In the genomic region with DNA sequence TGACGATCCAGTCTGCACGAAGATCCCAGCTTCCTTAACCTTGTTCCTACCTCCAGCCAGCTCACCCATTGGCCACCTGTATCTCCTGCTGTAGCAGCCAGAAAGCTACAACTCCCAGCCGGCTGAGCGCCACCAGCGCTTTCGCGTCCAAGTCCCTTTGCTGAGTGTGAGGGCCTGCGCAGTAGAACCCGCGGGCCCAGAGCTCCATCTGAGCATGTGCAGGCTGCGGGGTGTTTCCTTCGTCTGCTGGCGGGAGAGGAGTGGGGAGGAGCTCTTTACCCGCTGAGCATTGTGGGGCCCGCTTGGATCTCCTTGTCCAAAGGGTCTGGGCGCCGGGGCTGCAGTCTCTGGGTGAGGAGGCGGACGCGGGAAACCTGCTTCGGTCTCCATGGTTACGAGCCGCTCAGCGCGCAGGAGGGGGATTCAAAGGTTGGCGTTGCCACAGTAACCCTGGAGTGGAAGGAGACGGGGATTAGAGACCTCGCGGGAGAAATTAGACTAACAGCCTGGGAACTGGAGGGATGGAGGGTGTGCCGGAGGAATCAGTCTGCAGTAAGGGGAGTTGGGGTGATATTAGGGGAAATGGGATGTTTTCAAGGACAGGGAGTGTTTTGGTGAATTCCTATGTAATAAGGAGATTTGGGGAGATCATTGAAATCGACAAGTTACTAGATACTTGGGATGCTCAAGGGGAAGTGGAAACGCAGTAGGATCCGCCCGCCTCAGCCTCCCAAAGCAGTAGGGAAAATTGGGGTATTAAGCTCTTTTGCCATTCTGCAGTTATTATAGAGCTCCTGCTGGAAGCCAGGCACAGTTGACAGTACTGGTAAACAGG, we compare ENCODE assay signal across 8 cellular contexts. TPM values are rescaled to one million over a fixed set of nuclear protein-coding genes. Genes with fewer than 3 reads are reported as not detected.
DNase-seq lines count a peak whose midpoint lies in the region; ATAC-seq and TF ChIP-seq lines count a peak whose summit lies in the region.

No MANE protein-coding gene starts in this region.

- no peaks in the 10 kb centered on the region for H3K9me3 ChIP-seq in ovary
- no peaks in the 10 kb centered on the region for H3K9me3 ChIP-seq in thyroid gland

- 0 to 1% (median 0%) methylated on average over 34 of the region's 34 CpGs for WGBS in ovary, 3 donors
- 0 to 1% methylated on average over 25 to 34 of the region's 34 CpGs for WGBS in thyroid gland, 2 donors

- DNase-seq in GM10248 (ENCODE audit: extremely low spot score) = peak; percentile 96
- peak; percentile 99 for DNase-seq in NCI-H1105 (lab: John Stamatoyannopoulos, UW)
- DNase-seq in activated naive CD8-positive, alpha-beta T cell treated with anti-CD3 and anti-CD28 coated beads, Interleukin-2, amount 10 ng/mL, durations not matched to agents 7 days and 5 days = peak; percentile 86
- DNase-seq in Right ventricle myocardium superior = peak; percentile 96
- peak; percentile 87 to 93 (median 90) for DNase-seq in ovary
- DNase-seq in thyroid gland = peak; percentile 95 to 96

- TF ChIP-seq POLR2A in ovary (IDR thresholded peaks at IDR 0.05) (no peak), thyroid gland (IDR thresholded peaks at IDR 0.05) (peak; percentile 31 to 90)

- H3K4me1 ChIP-seq in ovary (ENCODE audit: insufficient read depth) (peaks cover 3% of the 10 kb centered on the region), thyroid gland (peaks cover 5 to 21% of the 10 kb centered on the region in 2 donors)

- POLR2A ChIA-PET in GM10248 (lab: Yijun Ruan, JAX) = interaction anchor here (0.8 to 1.7 kb wide), 4 partner anchors 15 to 415 kb away, joined by 3 to 9 read pairs (median 4); a partner anchor contains a TSS
- POLR2A ChIA-PET in activated naive CD8-positive, alpha-beta T cell treated with anti-CD3 and anti-CD28 coated beads, Interleukin-2, amount 10 ng/mL, durations not matched to agents 7 days and 5 days (lab: Charles Lee) = interaction anchor here (0.5 to 3.3 kb wide), 23 partner anchors 8 to 807 kb away, joined by 3 to 29 read pairs (median 3); a partner anchor contains a TSS

- peaks cover 22% of the 10 kb centered on the region for H3K4me1 Mint-ChIP-seq in activated naive CD8-positive, alpha-beta T cell treated with anti-CD3 and anti-CD28 coated beads, Interleukin-2, amount 10 ng/mL, durations not matched to agents 7 days and 5 days

- H3K9me3 Mint-ChIP-seq in activated naive CD8-positive, alpha-beta T cell treated with anti-CD3 and anti-CD28 coated beads, Interleukin-2, amount 10 ng/mL, durations not matched to agents 7 days and 5 days = no peaks in the 10 kb centered on the region

- CTCF ChIA-PET in GM10248 (lab: Yijun Ruan, JAX) = interaction anchor here (0.7 to 4.0 kb wide), 16 partner anchors 8 to 387 kb away, joined by 3 to 19 read pairs (median 3); no protein-coding TSS in a partner anchor

- intact Hi-C loops in Right ventricle myocardium superior (cut with DNase I) = no loop called here
- intact Hi-C loops in ovary (cut with DNase I) = no loop called here
- intact Hi-C loops in thyroid gland (cut with DNase I) = loop anchor here (10.0 kb wide), 1 partner anchor 51 kb away; a partner anchor contains a TSS

- peaks cover 13% of the 10 kb centered on the region for H3K36me3 Mint-ChIP-seq in activated naive CD8-positive, alpha-beta T cell treated with anti-CD3 and anti-CD28 coated beads, Interleukin-2, amount 10 ng/mL, durations not matched to agents 7 days and 5 days

- H3K27me3 ChIP-seq in ovary = no peaks in the 10 kb centered on the region
- H3K27me3 ChIP-seq in thyroid gland = no peaks in the 10 kb centered on the region

- H3K36me3 ChIP-seq in ovary (no peaks in the 10 kb centered on the region), thyroid gland (no peaks in the 10 kb centered on the region)

- no peaks in the 10 kb centered on the region for H3K27me3 Mint-ChIP-seq in activated naive CD8-positive, alpha-beta T cell treated with anti-CD3 and anti-CD28 coated beads, Interleukin-2, amount 10 ng/mL, durations not matched to agents 7 days and 5 days

- H3K4me3 ChIP-seq in ovary = peak overlapping the region; percentile 63
- H3K4me3 ChIP-seq in thyroid gland (replicated peaks in 1 of 3) = peak overlapping the region; percentile 1 to 52 (median 38)

- H3K27ac ChIP-seq in ovary (peak overlapping the region in 1 of 2 donors; percentile 35), thyroid gland (peak overlapping the region; percentile 17 to 78 (median 70))

- no peak for TF ChIP-seq EP300 in ovary (IDR thresholded peaks at IDR 0.05)

- H3K27ac Mint-ChIP-seq in activated naive CD8-positive, alpha-beta T cell treated with anti-CD3 and anti-CD28 coated beads, Interleukin-2, amount 10 ng/mL, durations not matched to agents 7 days and 5 days = no peak overlapping the region

- no peak overlapping the region for H3K4me3 Mint-ChIP-seq in activated naive CD8-positive, alpha-beta T cell treated with anti-CD3 and anti-CD28 coated beads, Interleukin-2, amount 10 ng/mL, durations not matched to agents 7 days and 5 days

- TF ChIP-seq CTCF in GM10248 (IDR thresholded peaks at IDR 0.05; ENCODE audit: control extremely low read depth, extremely low read depth, low read depth, missing control alignments) (no peak), ovary (IDR thresholded peaks at IDR 0.05) (no peak), thyroid gland (IDR thresholded peaks at IDR 0.05) (peak in 1 of 6 experiments; percentile 28)

- peak; percentile 86 for ATAC-seq in HG02623 (IDR thresholded peaks at IDR 0.05; ENCODE audit: unreplicated experiment)
- ATAC-seq in SK-N-SH treated with all-trans-retinoic acid at 6 μM for 48 hours = peak; percentile 99
- ATAC-seq in activated naive CD8-positive, alpha-beta T cell treated with anti-CD3 and anti-CD28 coated beads, Interleukin-2, amount 10 ng/mL, durations not matched to agents 7 days and 5 days (ENCODE audit: low read depth) = peak; percentile 100
- peak; percentile 100 for ATAC-seq in Right ventricle myocardium superior (ENCODE audit: poor library complexity)

TF ChIP-seq in SK-N-SH treated with all-trans-retinoic acid at 6 μM for 48 hours, 23 proteins besides CTCF, POLR2A, EP300 and RAD21 (continues in another document):
- TF ChIP-seq, protein P1, sequence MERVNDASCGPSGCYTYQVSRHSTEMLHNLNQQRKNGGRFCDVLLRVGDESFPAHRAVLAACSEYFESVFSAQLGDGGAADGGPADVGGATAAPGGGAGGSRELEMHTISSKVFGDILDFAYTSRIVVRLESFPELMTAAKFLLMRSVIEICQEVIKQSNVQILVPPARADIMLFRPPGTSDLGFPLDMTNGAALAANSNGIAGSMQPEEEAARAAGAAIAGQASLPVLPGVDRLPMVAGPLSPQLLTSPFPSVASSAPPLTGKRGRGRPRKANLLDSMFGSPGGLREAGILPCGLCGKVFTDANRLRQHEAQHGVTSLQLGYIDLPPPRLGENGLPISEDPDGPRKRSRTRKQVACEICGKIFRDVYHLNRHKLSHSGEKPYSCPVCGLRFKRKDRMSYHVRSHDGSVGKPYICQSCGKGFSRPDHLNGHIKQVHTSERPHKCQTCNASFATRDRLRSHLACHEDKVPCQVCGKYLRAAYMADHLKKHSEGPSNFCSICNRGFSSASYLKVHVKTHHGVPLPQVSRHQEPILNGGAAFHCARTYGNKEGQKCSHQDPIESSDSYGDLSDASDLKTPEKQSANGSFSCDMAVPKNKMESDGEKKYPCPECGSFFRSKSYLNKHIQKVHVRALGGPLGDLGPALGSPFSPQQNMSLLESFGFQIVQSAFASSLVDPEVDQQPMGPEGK (CRISPR knock-in tag; IDR thresholded peaks at IDR 0.05; ENCODE audit: borderline replicate concordance) = peak; percentile 69
- TF ChIP-seq ZFP3 (CRISPR knock-in tag; IDR thresholded peaks at IDR 0.05) (0 out of 2 replicates have a peak, but pooled peaks have one; percentile 39), GLIS3 (CRISPR knock-in tag; IDR thresholded peaks at IDR 0.05) (peak; percentile 65; the same call in 1 of the 2 replicates), ZNF70 (CRISPR knock-in tag; IDR thresholded peaks at IDR 0.05) (no peak), SNAI2 (CRISPR knock-in tag; IDR thresholded peaks at IDR 0.05) (no peak), TOX (CRISPR knock-in tag; IDR thresholded peaks at IDR 0.05; ENCODE audit: borderline replicate concordance) (peak; percentile 30; the same call in 1 of the 2 replicates)
- TF ChIP-seq, protein P2, sequence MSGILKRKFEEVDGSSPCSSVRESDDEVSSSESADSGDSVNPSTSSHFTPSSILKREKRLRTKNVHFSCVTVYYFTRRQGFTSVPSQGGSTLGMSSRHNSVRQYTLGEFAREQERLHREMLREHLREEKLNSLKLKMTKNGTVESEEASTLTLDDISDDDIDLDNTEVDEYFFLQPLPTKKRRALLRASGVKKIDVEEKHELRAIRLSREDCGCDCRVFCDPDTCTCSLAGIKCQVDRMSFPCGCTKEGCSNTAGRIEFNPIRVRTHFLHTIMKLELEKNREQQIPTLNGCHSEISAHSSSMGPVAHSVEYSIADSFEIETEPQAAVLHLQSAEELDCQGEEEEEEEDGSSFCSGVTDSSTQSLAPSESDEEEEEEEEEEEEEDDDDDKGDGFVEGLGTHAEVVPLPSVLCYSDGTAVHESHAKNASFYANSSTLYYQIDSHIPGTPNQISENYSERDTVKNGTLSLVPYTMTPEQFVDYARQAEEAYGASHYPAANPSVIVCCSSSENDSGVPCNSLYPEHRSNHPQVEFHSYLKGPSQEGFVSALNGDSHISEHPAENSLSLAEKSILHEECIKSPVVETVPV (CRISPR knock-in tag; IDR thresholded peaks at IDR 0.05) = no peak

RNA-seq across cellular contexts. Expression of a gene that starts 33.5 kb away (rescaled TPM):
- 10 to 100 TPM; 10.2 to 13.3 TPM for total RNA-seq in activated naive CD8-positive, alpha-beta T cell treated with anti-CD3 and anti-CD28 coated beads, Interleukin-2, amount 10 ng/mL, durations not matched to agents 7 days and 5 days
- total RNA-seq in Right ventricle myocardium superior (6.9 TPM), ovary (10 to 100 TPM in 1 of 7 donors, 1 to 10 TPM in 6; 3.2 to 11.9 (median 7.8) TPM), thyroid gland (1 to 10 TPM; 4.2 to 6.1 (median 5.4) TPM)
- polyA plus RNA-seq in ovary = 1 to 10 TPM; 6.1 to 7.5 TPM

RNA-seq across cellular contexts. Expression of a gene that starts 33.9 kb away (rescaled TPM):
- total RNA-seq in activated naive CD8-positive, alpha-beta T cell treated with anti-CD3 and anti-CD28 coated beads, Interleukin-2, amount 10 ng/mL, durations not matched to agents 7 days and 5 days = 100 to 1,000 TPM; 158 to 168 TPM
- total RNA-seq in Right ventricle myocardium superior (2.4 TPM), ovary (10 to 100 TPM; 12.3 to 36.2 (median 20.0) TPM), thyroid gland (10 to 100 TPM; 17.7 to 33.3 (median 26.7) TPM)
- 10 to 100 TPM; 12.9 to 22.7 TPM for polyA plus RNA-seq in ovary

RNA-seq across cellular contexts. Expression of a gene that starts 51.7 kb away (rescaled TPM):
- total RNA-seq in activated naive CD8-positive, alpha-beta T cell treated with anti-CD3 and anti-CD28 coated beads, Interleukin-2, amount 10 ng/mL, durations not matched to agents 7 days and 5 days = 100 to 1,000 TPM; 249 to 255 TPM
- 27.1 TPM for total RNA-seq in Right ventricle myocardium superior
- 10 to 100 TPM; 10.0 to 36.0 (median 24.9) TPM for total RNA-seq in ovary
- polyA plus RNA-seq in ovary = 10 to 100 TPM; 20.8 to 48.0 TPM
- total RNA-seq in thyroid gland = 10 to 100 TPM; 37.0 to 58.9 (median 57.7) TPM

Comparison
In these comparisons a context has a peak if more than half of its experiments do, and no peak if none do; other contexts are left out.
1. RNA of a gene that starts 33.9 kb away (total RNA-seq): 158 to 168 TPM in activated naive CD8-positive, alpha-beta T cell treated with anti-CD3 and anti-CD28 coated beads, Interleukin-2, amount 10 ng/mL, durations not matched to agents 7 days and 5 days; 17.7 to 33.3 TPM in thyroid gland, 12.3 to 36.2 TPM in ovary and 2.4 TPM in Right ventricle myocardium superior (single experiment); every median in the first group is over 4 times any median in the second.
2. Peak in every context shown above with its lines, with median percentiles within 50 percentile points of each other: DNase-seq and ATAC-seq.